Comparison of ENCODE assay signal across 20 cellular contexts in the genomic region with DNA sequence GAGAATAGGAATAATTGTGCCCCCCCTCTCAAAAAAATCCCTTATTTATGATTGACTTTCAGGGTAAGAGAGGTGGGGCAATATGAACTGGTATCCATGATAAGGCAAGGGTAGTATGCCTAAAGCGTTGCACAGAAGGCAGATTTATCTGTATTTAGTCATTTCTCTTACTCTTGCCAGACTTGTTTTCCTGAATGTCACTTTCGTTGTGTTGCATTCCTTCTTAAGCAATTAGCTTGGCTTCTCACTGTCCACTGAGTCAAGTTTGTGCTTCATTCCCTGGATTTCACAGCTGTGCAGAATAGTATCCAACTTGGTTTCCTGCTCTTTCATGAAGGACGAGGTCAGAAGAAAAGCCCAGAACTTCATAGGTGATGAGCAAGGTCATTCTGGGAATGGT.
DNase-seq lines count a peak whose midpoint lies in the region; ATAC-seq and TF ChIP-seq lines count a peak whose summit lies in the region.
"Had no signal": no experiment of that assay in that cellular context is flagged by ENCODE, and none has a peak within 500 bp of the region (broad histone marks: within the 10 kb centered on the region; RNA-seq: fewer than 3 reads in every experiment).

No MANE protein-coding gene starts in this region.

- H3K4me3 ChIP-seq in breast epithelium (peak overlapping the region; percentile 19 to 57 (median 30)), hepatocyte (no peak overlapping the region), tibial artery (peak overlapping the region; percentile 20 to 41)
- H3K4me3 ChIP-seq: BLaER1 treated with 17β-estradiol and CSF1 and Interleukin-3, amounts not matched to agents 10 nM and 100 nM; GM23338 had no signal

- TF ChIP-seq CTCF in HFFc6 (IDR thresholded peaks at IDR 0.05) (no peak), breast epithelium (IDR thresholded peaks at IDR 0.05) (no peak), hepatocyte (IDR thresholded peaks at IDR 0.05; ENCODE audit: poor library complexity) (no peak), tibial artery (IDR thresholded peaks at IDR 0.05) (no peak)

- no peaks in the 10 kb centered on the region for H3K27me3 Mint-ChIP-seq in HFFc6 (ENCODE audit: insufficient read depth)

- H3K4me2 ChIP-seq in hepatocyte = peak overlapping the region; percentile 1
- H3K4me2 ChIP-seq: BLaER1 treated with 17β-estradiol and CSF1 and Interleukin-3, amounts not matched to agents 10 nM and 100 nM; GM23338 had no signal

- no peaks in the 10 kb centered on the region for H3K9me2 ChIP-seq in hepatocyte (replicated peaks; ENCODE audit: insufficient read depth)

- WGBS in hepatocyte (ENCODE audit: low lambda C conversion rate, missing lambda C conversion rate) = 76% methylated on average over 3 of the region's 3 CpGs

- no peaks in the 10 kb centered on the region for H4K20me1 ChIP-seq in hepatocyte (ENCODE audit: insufficient read depth, poor library complexity, severe bottlenecking)
- H4K20me1 ChIP-seq: BLaER1 treated with 17β-estradiol and CSF1 and Interleukin-3, amounts not matched to agents 10 nM and 100 nM had no signal

- no peaks in the 10 kb centered on the region for H3K27me3 ChIP-seq in breast epithelium
- no peaks in the 10 kb centered on the region for H3K27me3 ChIP-seq in hepatocyte
- H3K27me3 ChIP-seq in tibial artery = no peaks in the 10 kb centered on the region
- H3K27me3 ChIP-seq: BLaER1 treated with 17β-estradiol and CSF1 and Interleukin-3, amounts not matched to agents 10 nM and 100 nM; esophagus muscularis mucosa had no signal

- no peak for ATAC-seq in HG02798 (IDR thresholded peaks at IDR 0.05; ENCODE audit: poor library complexity, unreplicated experiment)
- ATAC-seq: activated CD8-positive, alpha-beta T cell treated with anti-CD3 and anti-CD28 coated beads for 36 hours; activated T-helper 17 cell treated with anti-CD3 and anti-CD28 coated beads, Interleukin-2, amount 50 U/mL, for 72 hours; GM23338; natural killer cell had no signal

- H3K4me1 Mint-ChIP-seq in HFFc6 (ENCODE audit: low read depth) = peaks cover 42% of the 10 kb centered on the region
- H3K4me1 Mint-ChIP-seq: activated T-helper 17 cell treated with anti-CD3 and anti-CD28 coated beads, Interleukin-2, amount 50 U/mL, for 72 hours; IgD-negative memory B cell; natural killer cell had no signal

- no peak for TF ChIP-seq POLR2A in breast epithelium (IDR thresholded peaks at IDR 0.05)

- H3K27ac ChIP-seq in breast epithelium (peak overlapping the region in 1 of 2 donors; percentile 63), hepatocyte (no peak overlapping the region), tibial artery (peak overlapping the region; percentile 31 to 49), caudate nucleus (ENCODE audit: low read depth, low read length) (no peak overlapping the region)
- H3K27ac ChIP-seq: BLaER1 treated with 17β-estradiol and CSF1 and Interleukin-3, amounts not matched to agents 10 nM and 100 nM had no signal

- intact Hi-C loops in breast epithelium (cut with DNase I; ENCODE audit: low total_unique reads) = loop anchor here (5.0 kb wide), 1 partner anchor 678 kb away; a partner anchor contains a TSS
- intact Hi-C loops in tibial artery (cut with DNase I; ENCODE audit: low total_unique reads) = no loop called here

- H3K79me2 ChIP-seq in hepatocyte = no peaks in the 10 kb centered on the region

- H3K27ac Mint-ChIP-seq in HFFc6 = peak overlapping the region; percentile 39; the same call in 1 of the 2 replicates
- H3K27ac Mint-ChIP-seq: activated CD8-positive, alpha-beta T cell treated with anti-CD3 and anti-CD28 coated beads for 36 hours; activated T-helper 17 cell treated with anti-CD3 and anti-CD28 coated beads, Interleukin-2, amount 50 U/mL, for 72 hours; GM23338; IgD-negative memory B cell; natural killer cell had no signal

- H3K9me3 Mint-ChIP-seq in HFFc6 = no peaks in the 10 kb centered on the region
- H3K9me3 Mint-ChIP-seq: activated CD8-positive, alpha-beta T cell treated with anti-CD3 and anti-CD28 coated beads for 36 hours; activated T-helper 17 cell treated with anti-CD3 and anti-CD28 coated beads, Interleukin-2, amount 50 U/mL, for 72 hours; GM23338; IgD-negative memory B cell; natural killer cell had no signal

- H3K9me3 ChIP-seq in breast epithelium = no peaks in the 10 kb centered on the region
- H3K9me3 ChIP-seq in hepatocyte (ENCODE audit: low read depth) = no peaks in the 10 kb centered on the region
- no peaks in the 10 kb centered on the region for H3K9me3 ChIP-seq in tibial artery
- H3K9me3 ChIP-seq: BLaER1 treated with 17β-estradiol and CSF1 and Interleukin-3, amounts not matched to agents 10 nM and 100 nM; esophagus muscularis mucosa had no signal

- no peak overlapping the region for H2AFZ ChIP-seq in hepatocyte
- H2AFZ ChIP-seq: GM23338 had no signal

- DNase-seq in HFFc6 (no peak), breast epithelium (ENCODE audit: low spot score in 2 of 2) (no peak), hepatocyte (ENCODE audit: low spot score) (no peak), tibial artery (no peak), caudate nucleus (lab: John Stamatoyannopoulos, UW) (no peak), GOT3 (lab: John Stamatoyannopoulos, UW) (no peak)
- DNase-seq: activated CD8-positive, alpha-beta T cell treated with anti-CD3 and anti-CD28 coated beads for 36 hours; amygdala; cortex of kidney; DMS53; natural killer cell; NCI-H1105; NCI-H345; stimulated activated CD4-positive, alpha-beta T cell treated with anti-CD3 and anti-CD28 coated beads, Interleukin-2, amount 100 ng/mL, for 48 hours had no signal

- peak overlapping the region; percentile 87; the same call in 1 of the 2 replicates for H3K4me3 Mint-ChIP-seq in HFFc6
- H3K4me3 Mint-ChIP-seq: activated CD8-positive, alpha-beta T cell treated with anti-CD3 and anti-CD28 coated beads for 36 hours; activated T-helper 17 cell treated with anti-CD3 and anti-CD28 coated beads, Interleukin-2, amount 50 U/mL, for 72 hours; GM23338; IgD-negative memory B cell; natural killer cell had no signal

- no peaks in the 10 kb centered on the region for H3K36me3 ChIP-seq in breast epithelium
- no peaks in the 10 kb centered on the region for H3K36me3 ChIP-seq in hepatocyte (replicated peaks; ENCODE audit: insufficient read depth, low read depth)
- H3K36me3 ChIP-seq in tibial artery = no peaks in the 10 kb centered on the region
- H3K36me3 ChIP-seq: BLaER1 treated with 17β-estradiol and CSF1 and Interleukin-3, amounts not matched to agents 10 nM and 100 nM; esophagus muscularis mucosa had no signal

- no peaks in the 10 kb centered on the region for H3K36me3 Mint-ChIP-seq in HFFc6 (ENCODE audit: low read depth)
- H3K36me3 Mint-ChIP-seq: IgD-negative memory B cell, natural killer cell had no signal

- no peaks in the 10 kb centered on the region for H3K4me1 ChIP-seq in breast epithelium
- peaks cover 13% of the 10 kb centered on the region for H3K4me1 ChIP-seq in hepatocyte (ENCODE audit: insufficient read depth)
- H3K4me1 ChIP-seq in tibial artery = peaks cover 0 to 34% (median 9%) of the 10 kb centered on the region in 4 donors

Comparison
In these comparisons a context has a peak if more than half of its experiments do, and no peak if none do; other contexts are left out.
1. H3K27ac ChIP-seq: peak in tibial artery (2 of 2); none in hepatocyte (single experiment) and caudate nucleus (single experiment).